Comparison of ENCODE assay signal across 9 cellular contexts in the genomic region with DNA sequence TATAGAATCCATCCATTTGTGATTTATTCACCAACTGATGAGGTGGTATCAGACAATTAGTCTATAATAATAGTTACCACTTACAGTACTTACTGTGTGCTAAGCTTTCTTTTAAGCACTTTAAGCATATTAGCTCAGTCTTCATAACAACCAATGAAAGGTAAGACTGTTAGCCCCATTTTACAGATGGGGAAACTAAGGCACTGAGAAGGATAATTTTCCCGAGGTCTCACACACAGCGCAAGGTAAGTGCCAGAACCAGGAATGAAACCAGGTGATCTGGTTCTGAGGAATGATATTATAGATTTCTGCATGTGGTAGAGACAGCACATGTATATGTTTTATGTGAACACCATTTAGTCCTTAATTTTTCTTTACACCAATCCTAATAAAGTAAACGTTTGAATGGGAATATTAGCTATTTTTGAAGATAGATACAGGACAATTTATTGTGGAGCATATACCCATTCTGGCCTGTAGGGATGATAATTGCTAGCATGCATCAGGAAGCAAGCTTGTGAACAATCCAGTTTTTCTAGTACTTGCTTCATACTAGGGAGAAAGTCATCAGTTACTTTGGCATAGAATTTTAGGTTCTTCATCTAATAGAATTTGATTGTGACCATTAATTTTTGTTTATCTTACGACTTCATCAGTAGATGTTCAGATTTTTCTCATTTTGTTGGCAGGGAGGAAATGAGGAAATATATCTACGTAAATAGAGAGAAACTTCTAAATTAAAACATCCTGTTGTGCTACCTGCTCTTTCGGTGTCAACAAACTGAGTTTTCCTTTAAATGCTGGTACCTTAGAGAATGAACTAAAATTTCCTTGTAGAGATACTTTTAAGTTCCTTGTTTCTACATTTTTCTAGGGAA. TPM values are rescaled to one million over a fixed set of nuclear protein-coding genes. Genes with fewer than 3 reads are reported as not detected.
DNase-seq lines count a peak whose midpoint lies in the region; TF ChIP-seq lines count a peak whose summit lies in the region.
"Had no signal": no experiment of that assay in that cellular context is flagged by ENCODE, and none has a peak within 500 bp of the region (broad histone marks: within the 10 kb centered on the region; RNA-seq: fewer than 3 reads in every experiment).

No MANE protein-coding gene starts in this region.

- no peaks in the 10 kb centered on the region for H3K27me3 ChIP-seq in colonic mucosa
- no peaks in the 10 kb centered on the region for H3K27me3 ChIP-seq in neutrophil

- H3K4me1 ChIP-seq in colonic mucosa: peaks cover 53% of the 10 kb centered on the region
- H3K4me1 ChIP-seq in neutrophil (ENCODE audit: control insufficient read depth in 1 of 2, insufficient read depth in 1 of 2, low read depth in 1 of 2, low read length in 1 of 2): peaks cover 64 to 67% of the 10 kb centered on the region in 2 experiments

- H3K27ac ChIP-seq in colonic mucosa (peak overlapping the region; percentile 24), neutrophil (peak overlapping the region; percentile 68)

- no peak for TF ChIP-seq POLR2A in NB4 (IDR thresholded peaks at IDR 0.05; ENCODE audit: extremely low read depth, insufficient read length)

- TF ChIP-seq CTCF in NB4 (IDR thresholded peaks at IDR 0.05; ENCODE audit: low read depth, low read length): no peak
- peak; percentile 14 for TF ChIP-seq CTCF in colonic mucosa (IDR thresholded peaks at IDR 0.05)
- no peak for TF ChIP-seq CTCF in neutrophil (IDR thresholded peaks at IDR 0.05)

- peak overlapping the region; percentile 96 for H3K4me3 ChIP-seq in NB4 (ENCODE audit: low read depth, low read length)
- no peak overlapping the region for H3K4me3 ChIP-seq in colonic mucosa
- H3K4me3 ChIP-seq in neutrophil (ENCODE audit: low read depth in 1 of 2, low read length in 1 of 2): peak overlapping the region in 1 of 2 experiments; percentile 12

- no peaks in the 10 kb centered on the region for H3K36me3 ChIP-seq in colonic mucosa
- H3K36me3 ChIP-seq in neutrophil: peaks cover 5% of the 10 kb centered on the region

- intact Hi-C loops in colonic mucosa (cut with DNase I): no loop called here

- DNase-seq in EH (ENCODE audit: low read depth) (peak; percentile 11), NB4 (ENCODE audit: low read depth) (peak; percentile 24), colonic mucosa (no peak), NCI-H524 treated with DMSO at 0.1 percent for 48 hours (lab: John Stamatoyannopoulos, UW) (no peak), NCI-H187 treated with DMSO at 0.1 percent for 48 hours (lab: John Stamatoyannopoulos, UW) (no peak), COLO829 (ENCODE audit: low spot score) (no peak)
- DNase-seq in stimulated activated CD4-positive, alpha-beta T cell treated with anti-CD3 and anti-CD28 coated beads, Interleukin-12 subunit alpha, Interleukin-12 subunit beta, amount 100 ng/mL, for 4 hours: no peak
- DNase-seq: SHP77 had no signal

- no peak overlapping the region for H3K9ac ChIP-seq in colonic mucosa (ENCODE audit: low read depth in 2 of 2, low read length in 2 of 2)

- H3K9me3 ChIP-seq in colonic mucosa (no peaks in the 10 kb centered on the region), neutrophil (no peaks in the 10 kb centered on the region)

RNA-seq across cellular contexts. Expression of a gene that starts 3.0 kb away (rescaled TPM):
- total RNA-seq in colonic mucosa: 100 to 1,000 TPM; 256 to 282 TPM

RNA-seq across cellular contexts. Expression of a gene that starts 21.4 kb away (rescaled TPM):
- total RNA-seq in colonic mucosa: 10 to 100 TPM; 11.5 to 36.3 TPM

Comparison
In these comparisons a context has a peak if more than half of its experiments do, and no peak if none do; other contexts are left out.
1. DNase-seq: peak in EH (single experiment) and NB4 (single experiment); none in colonic mucosa (single experiment), NCI-H524 treated with DMSO at 0.1 percent for 48 hours (single experiment), stimulated activated CD4-positive, alpha-beta T cell treated with anti-CD3 and anti-CD28 coated beads, Interleukin-12 subunit alpha, Interleukin-12 subunit beta, amount 100 ng/mL, for 4 hours (single experiment), NCI-H187 treated with DMSO at 0.1 percent for 48 hours (single experiment) and COLO829 (single experiment).